In genomic region chr12:45292486-45293195, GRCh38 we compare ENCODE assay signal across 10 cellular contexts.
DNase-seq lines count a peak whose midpoint lies in the region; ATAC-seq, FAIRE-seq and TF ChIP-seq lines count a peak whose summit lies in the region.
"Had no signal": no experiment of that assay in that cellular context is flagged by ENCODE, and none has a peak within 500 bp of the region (broad histone marks: within the 10 kb centered on the region; RNA-seq: fewer than 3 reads in every experiment).

No MANE protein-coding gene starts in this region.

- TF ChIP-seq CTCF in GM23338 (conservative IDR thresholded peaks at IDR 0.05; ENCODE audit: low read depth in 2 of 2) (no peak), astrocyte (IDR thresholded peaks at IDR 0.05; ENCODE audit: insufficient read depth, low read depth, low read length) (no peak), gastrocnemius medialis (IDR thresholded peaks at IDR 0.05 in 4 of 5, conservative IDR thresholded peaks at IDR 0.05 in 1 of 5) (peak in 1 of 5 experiments; percentile 5), osteoblast (IDR thresholded peaks at IDR 0.05; ENCODE audit: extremely low read depth, low read depth, low read length) (no peak)

- no peaks in the 10 kb centered on the region for H3K9me2 ChIP-seq in GM23338 (ENCODE audit: insufficient read depth)

- H3K9ac ChIP-seq in astrocyte (ENCODE audit: low read length), result no peak overlapping the region

- H3K9me3 ChIP-seq in astrocyte (ENCODE audit: insufficient read depth, low read depth, low read length) (no peaks in the 10 kb centered on the region), gastrocnemius medialis (no peaks in the 10 kb centered on the region), osteoblast (ENCODE audit: low read depth, low read length) (no peaks in the 10 kb centered on the region)

- H3K27ac Mint-ChIP-seq in GM23338 (peak overlapping the region; percentile 42; the same call in 1 of the 2 replicates), astrocyte (ENCODE audit: unreplicated experiment) (peak overlapping the region; percentile 16)
- H3K27ac Mint-ChIP-seq: activated naive CD4-positive, alpha-beta T cell treated with anti-CD3 and anti-CD28 coated beads, Interleukin-2, amount 50 U/mL, for 24 hours had no signal

- no peak for ATAC-seq in GM23338
- ATAC-seq in left cardiac atrium, result peak; percentile 61 to 86
- ATAC-seq in gastrocnemius medialis, result peak; percentile 80 to 82

- H3K4me1 Mint-ChIP-seq in GM23338, result peaks cover 15% of the 10 kb centered on the region
- peaks cover 22% of the 10 kb centered on the region for H3K4me1 Mint-ChIP-seq in astrocyte (ENCODE audit: low read depth, unreplicated experiment)

- H3K4me3 ChIP-seq in GM23338 (no peak overlapping the region), astrocyte (ENCODE audit: insufficient read depth, low read depth, low read length) (no peak overlapping the region), gastrocnemius medialis (peak overlapping the region; percentile 43 to 61 (median 50)), osteoblast (ENCODE audit: insufficient read depth, low read length) (no peak overlapping the region)

- H3K4me3 Mint-ChIP-seq in GM23338, result no peak overlapping the region
- H3K4me3 Mint-ChIP-seq in astrocyte (ENCODE audit: unreplicated experiment), result no peak overlapping the region
- H3K4me3 Mint-ChIP-seq: activated naive CD4-positive, alpha-beta T cell treated with anti-CD3 and anti-CD28 coated beads, Interleukin-2, amount 50 U/mL, for 24 hours had no signal

- H3K36me3 ChIP-seq in GM23338 (ENCODE audit: insufficient read depth), result no peaks in the 10 kb centered on the region
- no peaks in the 10 kb centered on the region for H3K36me3 ChIP-seq in astrocyte (ENCODE audit: insufficient read depth, low read length)
- no peaks in the 10 kb centered on the region for H3K36me3 ChIP-seq in gastrocnemius medialis
- H3K36me3 ChIP-seq in osteoblast (ENCODE audit: insufficient read depth, low read length), result no peaks in the 10 kb centered on the region

- no peak for FAIRE-seq in astrocyte (lab: Jason Lieb, UNC)

- TF ChIP-seq POLR2A in gastrocnemius medialis (IDR thresholded peaks at IDR 0.05), result peak; percentile 20 to 79

- H3K27me3 ChIP-seq in GM23338 (ENCODE audit: insufficient read depth), result no peaks in the 10 kb centered on the region
- H3K27me3 ChIP-seq in astrocyte (ENCODE audit: insufficient read depth, low read length), result no peaks in the 10 kb centered on the region
- no peaks in the 10 kb centered on the region for H3K27me3 ChIP-seq in gastrocnemius medialis
- H3K27me3 ChIP-seq in osteoblast (ENCODE audit: insufficient read depth, low read length), result no peaks in the 10 kb centered on the region

- H4K20me1 ChIP-seq in GM23338 (replicated peaks; ENCODE audit: insufficient read depth) (no peaks in the 10 kb centered on the region), astrocyte (ENCODE audit: insufficient read depth, low read length) (peaks cover 5% of the 10 kb centered on the region), osteoblast (ENCODE audit: insufficient read depth, low read length) (no peaks in the 10 kb centered on the region)

- 0 out of 2 replicates have a peak overlapping the region, but pooled peaks have one; percentile 23 for H3K27ac ChIP-seq in GM23338 (ENCODE audit: low read depth)
- H3K27ac ChIP-seq in astrocyte (ENCODE audit: low read depth, low read length), result no peak overlapping the region
- H3K27ac ChIP-seq in gastrocnemius medialis, result peak overlapping the region; percentile 89 to 93 (median 90)
- no peak overlapping the region for H3K27ac ChIP-seq in osteoblast (ENCODE audit: low read depth, low read length)

- DNase-seq in GM23338 (ENCODE audit: low spot score) (no peak), astrocyte (ENCODE audit: low read depth) (no peak), left cardiac atrium (peak; percentile 25), gastrocnemius medialis (peak; percentile 18 to 36), Kasumi-1 (lab: John Stamatoyannopoulos, UW) (no peak), NCI-H187 treated with DMSO at 0.1 percent for 48 hours (lab: John Stamatoyannopoulos, UW) (no peak), osteoblast (ENCODE audit: insufficient read length, low spot score, missing footprints) (no peak), NCI-H1436 treated with DMSO at 0.1 percent for 48 hours (lab: John Stamatoyannopoulos, UW) (no peak)
- DNase-seq: NCI-H2029 had no signal

- in situ Hi-C loops in gastrocnemius medialis (cut with MboI; ENCODE audit: low sequenced_read_pairs in 4 of 4), result no loop called here

- intact Hi-C loops in left cardiac atrium (cut with DNase I) (no loop called here), gastrocnemius medialis (cut with DNase I; ENCODE audit: low total_unique reads) (loop anchor here (2.0 to 5.0 kb wide), 3 partner anchors 60 to 700 kb away; partner anchors contain the start of gene SCAF11)

- H2AFZ ChIP-seq in GM23338, result no peak overlapping the region
- no peak overlapping the region for H2AFZ ChIP-seq in astrocyte (ENCODE audit: low read depth, low read length)
- no peak overlapping the region for H2AFZ ChIP-seq in osteoblast (ENCODE audit: low read length)

- peaks cover 2% of the 10 kb centered on the region for H3K27me3 Mint-ChIP-seq in GM23338 (ENCODE audit: insufficient read depth, low read depth, poor library complexity)
- H3K27me3 Mint-ChIP-seq in astrocyte (ENCODE audit: low read depth, unreplicated experiment), result no peaks in the 10 kb centered on the region
- H3K27me3 Mint-ChIP-seq: activated naive CD4-positive, alpha-beta T cell treated with anti-CD3 and anti-CD28 coated beads, Interleukin-2, amount 50 U/mL, for 24 hours had no signal

- no peaks in the 10 kb centered on the region for H3K4me1 ChIP-seq in GM23338 (ENCODE audit: insufficient read depth)
- peaks cover 3% of the 10 kb centered on the region for H3K4me1 ChIP-seq in astrocyte (ENCODE audit: insufficient read depth, low read length)
- H3K4me1 ChIP-seq in gastrocnemius medialis, result peaks cover 56 to 57% of the 10 kb centered on the region in 2 donors
- H3K4me1 ChIP-seq in osteoblast (ENCODE audit: insufficient read depth, low read length), result peaks cover 3% of the 10 kb centered on the region

- H3K79me2 ChIP-seq in GM23338 (replicated peaks; ENCODE audit: insufficient read depth) (peaks cover 48% of the 10 kb centered on the region), astrocyte (ENCODE audit: insufficient read depth, low read length) (peaks cover 66% of the 10 kb centered on the region), osteoblast (ENCODE audit: insufficient read depth, low read length) (peaks cover 33% of the 10 kb centered on the region)

- H3K4me2 ChIP-seq in GM23338 (no peak overlapping the region), astrocyte (ENCODE audit: low read length) (no peak overlapping the region), osteoblast (ENCODE audit: insufficient read depth, low read length) (no peak overlapping the region)

- no peaks in the 10 kb centered on the region for H3K36me3 Mint-ChIP-seq in GM23338 (ENCODE audit: low read depth)
- peaks cover 6% of the 10 kb centered on the region for H3K36me3 Mint-ChIP-seq in astrocyte (ENCODE audit: low read depth, unreplicated experiment)

- no peaks in the 10 kb centered on the region for H3K9me3 Mint-ChIP-seq in GM23338
- no peaks in the 10 kb centered on the region for H3K9me3 Mint-ChIP-seq in astrocyte (ENCODE audit: unreplicated experiment)
- H3K9me3 Mint-ChIP-seq: activated naive CD4-positive, alpha-beta T cell treated with anti-CD3 and anti-CD28 coated beads, Interleukin-2, amount 50 U/mL, for 24 hours had no signal

- no peaks in the 10 kb centered on the region for H3F3A ChIP-seq in GM23338 (replicated peaks; ENCODE audit: low read depth)

TF ChIP-seq in GM23338, 12 proteins besides CTCF, POLR2A, EP300 and RAD21 (continues in another document):
- TF ChIP-seq EZH2 (IDR thresholded peaks at IDR 0.05; ENCODE audit: low read depth, unreplicated experiment) (no peak), NANOG (IDR thresholded peaks at IDR 0.05; ENCODE audit: borderline replicate concordance) (no peak), CREB1 (CRISPR knock-in tag; IDR thresholded peaks at IDR 0.05; ENCODE audit: low read depth) (no peak), REST (IDR thresholded peaks at IDR 0.05; ENCODE audit: unreplicated experiment) (no peak)

Comparison
In these comparisons a context has a peak if more than half of its experiments do, and no peak if none do; other contexts are left out.
1. DNase-seq: peak in left cardiac atrium (single experiment) and gastrocnemius medialis (2 of 2); none in GM23338 (single experiment), astrocyte (single experiment), Kasumi-1 (0 of 2), NCI-H187 treated with DMSO at 0.1 percent for 48 hours (single experiment), osteoblast (single experiment) and NCI-H1436 treated with DMSO at 0.1 percent for 48 hours (single experiment).
2. H3K27ac ChIP-seq: peak in GM23338 (single experiment) and gastrocnemius medialis (4 of 4); none in astrocyte (single experiment) and osteoblast (single experiment).
3. H3K4me3 ChIP-seq: peak in gastrocnemius medialis (4 of 4); none in GM23338 (single experiment), astrocyte (single experiment) and osteoblast (single experiment).